Comparison of ENCODE assay signal across 1 cellular context in genomic region chr11:58495906-58496305, GRCh38.
TF ChIP-seq lines count a peak whose summit lies in the region.

No MANE protein-coding gene starts in this region.

TF ChIP-seq in GM23338, 12 proteins besides CTCF, POLR2A, EP300 and RAD21 (continued from another document):
- no peak for TF ChIP-seq ZNF462 (CRISPR knock-in tag; IDR thresholded peaks at IDR 0.05)
- no peak for TF ChIP-seq EZH2 (IDR thresholded peaks at IDR 0.05; ENCODE audit: low read depth, unreplicated experiment)
- no peak for TF ChIP-seq CREB1 (CRISPR knock-in tag; IDR thresholded peaks at IDR 0.05; ENCODE audit: low read depth)
- TF ChIP-seq POLR2AphosphoS5 (IDR thresholded peaks at IDR 0.05; ENCODE audit: low read depth): no peak
- no peak for TF ChIP-seq ETS1 (IDR thresholded peaks at IDR 0.05)
- TF ChIP-seq JUNB (IDR thresholded peaks at IDR 0.05; ENCODE audit: unreplicated experiment): no peak
- no peak for TF ChIP-seq NANOG (IDR thresholded peaks at IDR 0.05; ENCODE audit: borderline replicate concordance)
TF ChIP-seq in GM23338: peak in this region for 0.
